Comparison of ENCODE assay signal across 10 cellular contexts in genomic region chr5:68730220-68731010, GRCh38.
A peak's percentile ranks its signal among the peaks of the same experiment; 100 is the strongest.
DNase-seq lines count a peak whose midpoint lies in the region; FAIRE-seq and TF ChIP-seq lines count a peak whose summit lies in the region.
"Had no signal": no experiment of that assay in that cellular context is flagged by ENCODE, and none has a peak within 500 bp of the region (broad histone marks: within the 10 kb centered on the region; RNA-seq: fewer than 3 reads in every experiment).

No MANE protein-coding gene starts in this region.

- peaks cover 17% of the 10 kb centered on the region for H3K27me3 Mint-ChIP-seq in Calu3 (ENCODE audit: unreplicated experiment)

- CTCF ChIA-PET in H1 (lab: Charles Lee; ENCODE audit: partially characterized antibody) (interaction anchor here (0.7 to 1.5 kb wide), 2 partner anchors 120 to 363 kb away, joined by 3 read pairs; partner anchors contain the start of gene SLC30A5), Calu3 (lab: Charles Lee) (no interaction called here)

- 84% methylated on average over 7 of the region's 7 CpGs; no CpG with 5 or more reads in 1 of the 2 experiments for WGBS in H1 (ENCODE audit: extremely low coverage in 1 of 2, insufficient coverage in 1 of 2, insufficient read length in 1 of 2, insufficient replicate concordance in 2 of 2, low coverage in 1 of 2, low lambda C conversion rate in 2 of 2, missing lambda C conversion rate in 1 of 2), 2 experiments

- H3K27me3 ChIP-seq in H1 (replicated peaks in 1 of 4; ENCODE audit: control insufficient read depth in 3 of 4, extremely low read depth in 1 of 4, insufficient read depth in 3 of 4, low read length in 3 of 4) (peaks cover 0 to 1% (median 0%) of the 10 kb centered on the region in 4 experiments; a peak in 1 of 7 replicates), muscle layer of colon (ENCODE audit: control insufficient read depth in 1 of 2, insufficient read depth in 2 of 2, low read length in 2 of 2) (no peaks in the 10 kb centered on the region)
- H3K27me3 ChIP-seq: suprapubic skin had no signal

- H3K18ac ChIP-seq in H1 (ENCODE audit: extremely low read depth, low read length), result no peak overlapping the region

- H3K23ac ChIP-seq in H1 (ENCODE audit: insufficient read length), result no peak overlapping the region

- no peak overlapping the region for H3K27ac Mint-ChIP-seq in Calu3 (ENCODE audit: unreplicated experiment)

- H3K36me3 ChIP-seq in H1 (ENCODE audit: control insufficient read depth in 2 of 4, insufficient read depth in 4 of 4, low read length in 3 of 4) (no peaks in the 10 kb centered on the region), muscle layer of colon (ENCODE audit: insufficient read depth, low read length) (no peaks in the 10 kb centered on the region)
- H3K36me3 ChIP-seq: suprapubic skin had no signal

- no peak overlapping the region for H2BK15ac ChIP-seq in H1 (ENCODE audit: low read length)

- TF ChIP-seq RAD21 in H1 (IDR thresholded peaks at IDR 0.05 in 1 of 2, conservative IDR thresholded peaks at IDR 0.05 in 1 of 2; ENCODE audit: low read depth in 2 of 2, low read length in 2 of 2), result no peak

- H2AK5ac ChIP-seq in H1 (ENCODE audit: low read depth, low read length), result no peak overlapping the region

- H3K27ac ChIP-seq in H1 (ENCODE audit: low read depth, low read length) (no peak overlapping the region), muscle layer of colon (ENCODE audit: low read depth, low read length) (peak overlapping the region; percentile 14)
- H3K27ac ChIP-seq: suprapubic skin had no signal

- H3K9me3 ChIP-seq in H1 (ENCODE audit: insufficient read depth in 2 of 2, low read depth in 1 of 2, low read length in 1 of 2) (no peaks in the 10 kb centered on the region), muscle layer of colon (ENCODE audit: low read length) (no peaks in the 10 kb centered on the region)
- H3K9me3 ChIP-seq: suprapubic skin had no signal

- no peak overlapping the region for H3K56ac ChIP-seq in H1 (replicated peaks; ENCODE audit: insufficient read length, low read depth, low read length)

- no peaks in the 10 kb centered on the region for H3K79me2 ChIP-seq in H1 (ENCODE audit: control insufficient read depth in 1 of 2, insufficient read depth in 2 of 2, low read length in 2 of 2)

- no TSS peak for BruUV-seq in Calu3 (replicated peaks; lab: Mats Ljungman, UMichigan)

- H3K79me1 ChIP-seq in H1 (ENCODE audit: low read depth, low read length), result no peaks in the 10 kb centered on the region

- no peak overlapping the region for H2BK12ac ChIP-seq in H1 (ENCODE audit: low read depth, low read length)

- no peaks in the 10 kb centered on the region for H3K36me3 Mint-ChIP-seq in Calu3 (ENCODE audit: insufficient read depth, unreplicated experiment)

- no peaks in the 10 kb centered on the region for H4K20me1 ChIP-seq in H1 (replicated peaks in 1 of 2; ENCODE audit: control insufficient read depth in 1 of 2, insufficient read depth in 2 of 2, low read length in 2 of 2)

- no peak for FAIRE-seq in H1 (lab: Jason Lieb, UNC)
- FAIRE-seq: endometrium had no signal

- intact Hi-C loops in Calu3 (cut with micrococcal nuclease; ENCODE audit: unreplicated experiment), result no loop called here

- POLR2A ChIA-PET in H1 (lab: Charles Lee; ENCODE audit: partially characterized antibody), result no interaction called here

- H4K8ac ChIP-seq in H1 (ENCODE audit: extremely low read depth, insufficient read depth, low read length), result no peak overlapping the region

- H3K14ac ChIP-seq in H1 (ENCODE audit: insufficient read length), result no peak overlapping the region

- H3K9ac ChIP-seq in H1 (replicated peaks in 1 of 4; ENCODE audit: extremely low read depth in 1 of 4, low read depth in 3 of 4, low read length in 3 of 4), result no peak overlapping the region
- H3K9ac ChIP-seq in muscle layer of colon (ENCODE audit: low read length), result no peak overlapping the region

- no peaks in the 10 kb centered on the region for H3K4me1 Mint-ChIP-seq in Calu3 (ENCODE audit: low read depth, unreplicated experiment)

- H3K4me3 ChIP-seq in AG09309 (ENCODE audit: control insufficient read depth, low read depth, low read length) (no peak overlapping the region), H1 (ENCODE audit: extremely low read depth in 1 of 4, insufficient read depth in 2 of 4, low read depth in 3 of 4, low read length in 4 of 4) (no peak overlapping the region), muscle layer of colon (ENCODE audit: low read depth in 1 of 2, low read length in 2 of 2) (no peak overlapping the region)
- H3K4me3 ChIP-seq: suprapubic skin had no signal

- H3K4me3 Mint-ChIP-seq in Calu3 (ENCODE audit: low read depth, unreplicated experiment), result no peak overlapping the region

- H4K91ac ChIP-seq in H1 (replicated peaks; ENCODE audit: insufficient read length, low read length), result no peak overlapping the region

- H4K5ac ChIP-seq in H1 (ENCODE audit: insufficient read length, low read depth, low read length), result no peak overlapping the region

- H2BK5ac ChIP-seq in H1 (ENCODE audit: low read depth, low read length), result no peak overlapping the region

- H2AFZ ChIP-seq in H1 (ENCODE audit: low read length), result peak overlapping the region; percentile 48; the same call in 1 of the 2 replicates

- H2BK120ac ChIP-seq in H1 (replicated peaks; ENCODE audit: low read depth, low read length), result no peak overlapping the region

- TF ChIP-seq POLR2A in H1 (IDR thresholded peaks at IDR 0.05; ENCODE audit: control extremely low read depth in 1 of 2, low read depth in 2 of 2, low read length in 2 of 2), result no peak

- DNase-seq in AG09309 (ENCODE audit: low read depth) (peak; percentile 74), NCI-H226 (peak; percentile 83), H1 (ENCODE audit: low read depth in 1 of 2, low spot score in 2 of 2) (no peak), activated T-cell treated with anti-CD3 and anti-CD28 coated beads for 4 hours (no peak), Calu3 (no peak), D341Med (ENCODE audit: low spot score) (no peak), SKM-1 (lab: John Stamatoyannopoulos, UW; ENCODE audit: unreplicated experiment) (no peak)

- H3K4me1 ChIP-seq in H1 (replicated peaks in 1 of 4; ENCODE audit: control insufficient read depth in 3 of 4, insufficient read depth in 4 of 4, low read length in 3 of 4) (peaks cover 0 to 3% (median 0%) of the 10 kb centered on the region in 4 experiments; a peak in 1 of 7 replicates), muscle layer of colon (ENCODE audit: insufficient read depth, low read length) (peaks cover 4% of the 10 kb centered on the region)

- TF ChIP-seq CTCF in AG09309 (IDR thresholded peaks at IDR 0.05; ENCODE audit: control insufficient read depth, insufficient read depth, low read depth, low read length, missing control alignments), result no peak
- TF ChIP-seq CTCF in H1 (IDR thresholded peaks at IDR 0.05; ENCODE audit: control extremely low read depth in 1 of 3, insufficient read depth in 1 of 3, low read depth in 1 of 3, low read length in 3 of 3), result no peak
- TF ChIP-seq CTCF in Calu3 (IDR thresholded peaks at IDR 0.05; ENCODE audit: unreplicated experiment), result no peak

- no peaks in the 10 kb centered on the region for H3K9me3 Mint-ChIP-seq in Calu3 (ENCODE audit: low read depth, unreplicated experiment)

- no peak overlapping the region for H3K4ac ChIP-seq in H1 (replicated peaks; ENCODE audit: insufficient read length, low read depth, low read length)

- TF ChIP-seq EP300 in H1 (IDR thresholded peaks at IDR 0.05; ENCODE audit: borderline replicate concordance in 1 of 2, low read depth in 2 of 2, low read length in 2 of 2), result no peak

- H3K23me2 ChIP-seq in H1 (ENCODE audit: low read depth, low read length), result no peaks in the 10 kb centered on the region

- no peak overlapping the region for H2BK20ac ChIP-seq in H1 (ENCODE audit: low read length)

- H3K4me2 ChIP-seq in H1 (ENCODE audit: insufficient read depth in 1 of 2, low read depth in 2 of 2, low read length in 2 of 2), result no peak overlapping the region

TF ChIP-seq in H1, 55 proteins besides CTCF, POLR2A, EP300 and RAD21:
- no peak for TF ChIP-seq PHF8 (conservative IDR thresholded peaks at IDR 0.05; ENCODE audit: low read depth, low read length)
- no peak for TF ChIP-seq SIN3A (conservative IDR thresholded peaks at IDR 0.05 in 1 of 2, IDR thresholded peaks at IDR 0.05 in 1 of 2; ENCODE audit: low read depth in 1 of 2, low read length in 2 of 2)
- TF ChIP-seq FOSL1 (IDR thresholded peaks at IDR 0.05; ENCODE audit: insufficient read depth, low read depth, low read length), result no peak
- no peak for TF ChIP-seq CBX5 (IDR thresholded peaks at IDR 0.05; ENCODE audit: low read depth, low read length)
- TF ChIP-seq BACH1 (IDR thresholded peaks at IDR 0.05; ENCODE audit: low read length), result no peak
- no peak for TF ChIP-seq KDM4A (IDR thresholded peaks at IDR 0.05; ENCODE audit: low read depth, low read length, severe bottlenecking)
- no peak for TF ChIP-seq POU5F1 (IDR thresholded peaks at IDR 0.05; ENCODE audit: low read depth, low read length)
- no peak for TF ChIP-seq SRF (IDR thresholded peaks at IDR 0.05; ENCODE audit: low read depth, low read length)
- TF ChIP-seq MAFK (IDR thresholded peaks at IDR 0.05; ENCODE audit: low read depth, low read length), result no peak
- no peak for TF ChIP-seq HDAC2 (IDR thresholded peaks at IDR 0.05; ENCODE audit: borderline replicate concordance in 1 of 2, low read depth in 2 of 2, low read length in 2 of 2)
- TF ChIP-seq TAF1 (IDR thresholded peaks at IDR 0.05; ENCODE audit: low read depth, low read length), result no peak

Comparison
In these comparisons a context has a peak if more than half of its experiments do, and no peak if none do; other contexts are left out.
1. DNase-seq: peak in AG09309 (single experiment) and NCI-H226 (single experiment); none in H1 (0 of 2), activated T-cell treated with anti-CD3 and anti-CD28 coated beads for 4 hours (single experiment), Calu3 (single experiment), D341Med (single experiment) and SKM-1 (single experiment).